ENCODE assay signal across 9 cellular contexts in the genomic region with DNA sequence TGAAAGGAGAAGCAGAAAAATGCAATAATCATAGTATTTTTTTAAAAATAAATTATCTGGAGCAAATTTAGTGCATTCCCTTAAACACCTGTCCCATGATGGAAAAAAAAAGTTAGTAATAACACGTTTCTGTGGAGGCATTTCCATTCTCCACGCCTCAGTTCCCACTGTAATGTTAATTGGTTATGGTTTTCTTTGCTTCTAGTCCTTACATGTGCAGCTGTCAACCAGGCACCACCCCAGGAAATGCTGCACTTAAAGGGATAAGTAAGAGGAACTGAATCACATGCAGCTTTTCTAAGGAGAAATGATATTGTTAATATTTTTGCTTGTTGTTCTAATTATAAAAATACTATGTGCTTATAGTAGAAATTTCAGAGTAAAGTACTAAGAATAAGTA.
DNase-seq lines count a peak whose midpoint lies in the region; ATAC-seq and TF ChIP-seq lines count a peak whose summit lies in the region.
"Had no signal": no experiment of that assay in that cellular context is flagged by ENCODE, and none has a peak within 500 bp of the region (broad histone marks: within the 10 kb centered on the region; RNA-seq: fewer than 3 reads in every experiment).

No MANE protein-coding gene starts in this region.

- TF ChIP-seq CTCF in gastroesophageal sphincter (IDR thresholded peaks at IDR 0.05) = no peak
- TF ChIP-seq CTCF in testis (IDR thresholded peaks at IDR 0.05) = no peak

- peaks cover 20 to 89% (median 42%) of the 10 kb centered on the region in 3 donors for H3K4me1 ChIP-seq in gastroesophageal sphincter
- peaks cover 63% of the 10 kb centered on the region for H3K4me1 ChIP-seq in testis

- no peaks in the 10 kb centered on the region for H3K27me3 Mint-ChIP-seq in T-helper 17 cell
- H3K27me3 Mint-ChIP-seq: central memory CD8-positive, alpha-beta T cell had no signal

- no peaks in the 10 kb centered on the region for H3K27me3 ChIP-seq in gastroesophageal sphincter
- H3K27me3 ChIP-seq in testis = no peaks in the 10 kb centered on the region

- TF ChIP-seq POLR2A in gastroesophageal sphincter (IDR thresholded peaks at IDR 0.05) = no peak
- TF ChIP-seq POLR2A in testis (IDR thresholded peaks at IDR 0.05) = no peak

- H3K36me3 Mint-ChIP-seq in T-helper 17 cell (ENCODE audit: low read depth) = peaks cover 3% of the 10 kb centered on the region

- no peak for TF ChIP-seq EP300 in gastroesophageal sphincter (IDR thresholded peaks at IDR 0.05)

- ATAC-seq in gastroesophageal sphincter (no peak), HG03439 (IDR thresholded peaks at IDR 0.05; ENCODE audit: unreplicated experiment) (no peak), T-helper 17 cell (no peak)

- 20 to 43% methylated on average over 1 to 2 of the region's 2 CpGs for WGBS in gastroesophageal sphincter (ENCODE audit: low coverage in 1 of 2), 2 donors
- WGBS in testis, 2 donors = 57 to 65% methylated on average over 2 of the region's 2 CpGs

- H3K27ac ChIP-seq in gastroesophageal sphincter (peak overlapping the region in 3 of 4 donors; percentile 90 to 92 (median 91)), testis (peak overlapping the region; percentile 83 to 90)

- intact Hi-C loops in testis (cut with DNase I; ENCODE audit: low total_unique reads) = no loop called here

- no peak overlapping the region for H3K27ac Mint-ChIP-seq in T-helper 17 cell

- peak; percentile 59 for DNase-seq in HCEC 1CT
- peak; percentile 59 for DNase-seq in SW480 (ENCODE audit: low spot score)
- DNase-seq in testis = peak; percentile 39
- DNase-seq in T-helper 17 cell = no peak
- no peak for DNase-seq in activated T-cell treated with anti-CD3 and anti-CD28 coated beads, Interleukin-2, amount 50 U/mL, for 1 hour
- DNase-seq: T-helper 9 cell had no signal

- no peaks in the 10 kb centered on the region for H3K36me3 ChIP-seq in gastroesophageal sphincter
- H3K36me3 ChIP-seq in testis (ENCODE audit: low read depth, missing control alignments) = no peaks in the 10 kb centered on the region

- no peak overlapping the region for H3K4me3 ChIP-seq in gastroesophageal sphincter
- H3K4me3 ChIP-seq in testis = no peak overlapping the region

- peaks cover 10% of the 10 kb centered on the region for H3K4me1 Mint-ChIP-seq in T-helper 17 cell
- H3K4me1 Mint-ChIP-seq: central memory CD8-positive, alpha-beta T cell had no signal

- H3K9me3 ChIP-seq in gastroesophageal sphincter (no peaks in the 10 kb centered on the region), testis (no peaks in the 10 kb centered on the region), T-helper 17 cell (ENCODE audit: control insufficient read depth, low read length, poor library complexity, severe bottlenecking) (no peaks in the 10 kb centered on the region)

- no peak overlapping the region for H3K4me3 Mint-ChIP-seq in T-helper 17 cell
- H3K4me3 Mint-ChIP-seq: central memory CD8-positive, alpha-beta T cell had no signal

Comparison
In these comparisons a context has a peak if more than half of its experiments do, and no peak if none do; other contexts are left out.
1. DNase-seq: peak in HCEC 1CT (single experiment), SW480 (single experiment) and testis (single experiment); none in T-helper 17 cell (0 of 3) and activated T-cell treated with anti-CD3 and anti-CD28 coated beads, Interleukin-2, amount 50 U/mL, for 1 hour (single experiment).